In the genomic region with DNA sequence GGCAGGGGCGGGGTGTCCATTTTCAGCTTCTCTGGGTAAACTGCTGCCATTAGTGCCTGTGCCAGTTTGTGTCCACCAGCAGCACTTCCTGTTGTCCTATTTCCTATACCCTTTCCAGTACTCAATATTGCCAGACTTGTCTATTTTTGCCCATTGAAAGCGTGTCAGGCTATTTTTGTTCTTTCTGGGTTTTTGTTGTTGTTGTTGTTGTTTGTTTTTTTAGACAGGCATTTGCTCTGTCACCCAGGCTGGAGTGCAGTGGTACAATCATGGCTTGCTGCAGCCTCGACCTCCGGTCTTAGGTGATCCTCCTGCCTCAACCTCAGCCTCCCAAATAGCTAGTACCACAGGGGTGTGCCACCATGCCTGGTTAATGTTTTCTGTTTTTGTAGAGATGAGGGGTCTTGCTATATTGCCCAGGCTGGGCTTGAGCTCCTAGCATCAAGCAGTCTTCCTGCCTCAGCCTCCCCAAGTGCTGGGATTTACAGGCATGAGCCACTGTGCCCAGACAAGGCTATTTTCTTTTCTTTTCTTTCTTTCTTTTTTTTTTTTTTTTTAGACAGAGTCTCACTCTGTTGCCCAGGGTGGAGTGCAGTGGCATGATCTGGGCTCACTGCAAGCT, we compare ENCODE assay signal across 14 cellular contexts. TPM values are rescaled to one million over a fixed set of nuclear protein-coding genes. Genes with fewer than 3 reads are reported as not detected.
A peak's percentile ranks its signal among the peaks of the same experiment; 100 is the strongest.
DNase-seq lines count a peak whose midpoint lies in the region; ATAC-seq, FAIRE-seq and TF ChIP-seq lines count a peak whose summit lies in the region.
"Had no signal": no experiment of that assay in that cellular context is flagged by ENCODE, and none has a peak within 500 bp of the region (broad histone marks: within the 10 kb centered on the region; RNA-seq: fewer than 3 reads in every experiment).

No MANE protein-coding gene starts in this region.

- no peak overlapping the region for H3K27ac Mint-ChIP-seq in stimulated activated memory B cell treated with anti-CD40 and anti-IgM and Interleukin-4, amounts not matched to agents 10 μg/mL and 1 μg/mL and 100 μg/mL, for 72 hours
- H3K27ac Mint-ChIP-seq: CD4-positive, alpha-beta T cell had no signal

- POLR2A ChIA-PET in HepG2 (lab: Yijun Ruan, JAX), result interaction anchor here (1.2 kb wide), 1 partner anchor 39 kb away, joined by 3 read pairs; a partner anchor contains a TSS

- H3K27me3 ChIP-seq in HepG2 (ENCODE audit: control insufficient read depth in 1 of 2, insufficient read depth in 2 of 2, low read length in 2 of 2) (no peaks in the 10 kb centered on the region), right lobe of liver (peaks cover 0 to 4% of the 10 kb centered on the region in 2 donors), esophagus squamous epithelium (no peaks in the 10 kb centered on the region), skeletal muscle satellite cell (ENCODE audit: control insufficient read depth, insufficient read depth, low read length) (no peaks in the 10 kb centered on the region)

- H2AFZ ChIP-seq in HepG2 (ENCODE audit: low read length), result no peak overlapping the region

- H3K9me3 ChIP-seq in HepG2 (ENCODE audit: low read length), result no peaks in the 10 kb centered on the region
- no peaks in the 10 kb centered on the region for H3K9me3 ChIP-seq in right lobe of liver
- no peaks in the 10 kb centered on the region for H3K9me3 ChIP-seq in esophagus squamous epithelium
- H3K9me3 ChIP-seq in skeletal muscle satellite cell (replicated peaks; ENCODE audit: low read length), result no peaks in the 10 kb centered on the region

- H3K4me3 ChIP-seq in HepG2 (replicated peaks in 1 of 3; ENCODE audit: insufficient read depth in 1 of 3, low read depth in 2 of 3, low read length in 3 of 3) (no peak overlapping the region), right lobe of liver (no peak overlapping the region), esophagus squamous epithelium (no peak overlapping the region), skeletal muscle satellite cell (ENCODE audit: low read length) (no peak overlapping the region)

- FAIRE-seq in HepG2 (lab: Jason Lieb, UNC), result no peak

- no peak overlapping the region for H3K27ac ChIP-seq in HepG2 (ENCODE audit: extremely low read length, insufficient read depth, low read length)
- H3K27ac ChIP-seq in right lobe of liver, result no peak overlapping the region
- peak overlapping the region in 3 of 4 donors; percentile 48 to 62 (median 57) for H3K27ac ChIP-seq in esophagus squamous epithelium

- H3K4me1 ChIP-seq in HepG2 (ENCODE audit: insufficient read depth, low read length) (peaks cover 55% of the 10 kb centered on the region), right lobe of liver (peaks cover 0 to 5% (median 0%) of the 10 kb centered on the region in 4 donors), esophagus squamous epithelium (peaks cover 4 to 32% (median 13%) of the 10 kb centered on the region in 3 donors), skeletal muscle satellite cell (ENCODE audit: control insufficient read depth, insufficient read depth, low read length) (peaks cover 14% of the 10 kb centered on the region)

- TF ChIP-seq CTCF in HepG2 (CRISPR knock-in tag; IDR thresholded peaks at IDR 0.05) (no peak), right lobe of liver (IDR thresholded peaks at IDR 0.05) (no peak), esophagus squamous epithelium (IDR thresholded peaks at IDR 0.05) (no peak)

- no peak for TF ChIP-seq POLR2A in HepG2 (IDR thresholded peaks at IDR 0.05; ENCODE audit: insufficient read depth in 1 of 2, low read depth in 2 of 2, low read length in 2 of 2)
- no peak for TF ChIP-seq POLR2A in right lobe of liver (IDR thresholded peaks at IDR 0.05)
- no peak for TF ChIP-seq POLR2A in esophagus squamous epithelium (IDR thresholded peaks at IDR 0.05)

- no peak overlapping the region for H3K9ac ChIP-seq in HepG2 (ENCODE audit: insufficient read depth, low read depth, low read length)
- H3K9ac ChIP-seq in skeletal muscle satellite cell (ENCODE audit: low read depth, low read length), result peak overlapping the region; percentile 42

- DNase-seq in HepG2 (ENCODE audit: low spot score) (no peak), right lobe of liver (no peak), esophagus squamous epithelium (lab: John Stamatoyannopoulos, UW) (no peak), NCI-H2171 (lab: John Stamatoyannopoulos, UW) (no peak), NCI-H2107 (lab: John Stamatoyannopoulos, UW) (no peak)
- DNase-seq: activated effector memory CD4-positive, alpha-beta T cell treated with anti-CD3 and anti-CD28 coated beads, Interleukin-2, amount 50 U/mL, for 16 hours; CD4-positive, alpha-beta T cell; DMS79 treated with DMSO at 0.1 percent for 48 hours; NCI-H2081 treated with DMSO at 0.1 percent for 48 hours had no signal

- in situ Hi-C loops in HepG2 (cut with HindIII; ENCODE audit: extremely low pct_ligation_motif_present, low pct_unique_long_range_greater_than_20kb), result no loop called here

- H3K4me1 Mint-ChIP-seq in stimulated activated memory B cell treated with anti-CD40 and anti-IgM and Interleukin-4, amounts not matched to agents 10 μg/mL and 1 μg/mL and 100 μg/mL, for 72 hours, result peaks cover 21% of the 10 kb centered on the region

- no peak for TF ChIP-seq EP300 in HepG2 (IDR thresholded peaks at IDR 0.05; ENCODE audit: low read depth in 2 of 2, low read length in 2 of 2)
- no peak for TF ChIP-seq EP300 in HepG2 (CRISPR knock-in tag; IDR thresholded peaks at IDR 0.05; ENCODE audit: borderline replicate concordance)

- no peak for TF ChIP-seq RAD21 in HepG2 (CRISPR knock-in tag; IDR thresholded peaks at IDR 0.05)

- no peaks in the 10 kb centered on the region for H3K36me3 Mint-ChIP-seq in stimulated activated memory B cell treated with anti-CD40 and anti-IgM and Interleukin-4, amounts not matched to agents 10 μg/mL and 1 μg/mL and 100 μg/mL, for 72 hours
- H3K36me3 Mint-ChIP-seq: IgD-negative memory B cell had no signal

- no peak overlapping the region for H3K4me3 Mint-ChIP-seq in stimulated activated memory B cell treated with anti-CD40 and anti-IgM and Interleukin-4, amounts not matched to agents 10 μg/mL and 1 μg/mL and 100 μg/mL, for 72 hours
- H3K4me3 Mint-ChIP-seq: CD4-positive, alpha-beta T cell; IgD-negative memory B cell had no signal

- no peak for ATAC-seq in HepG2
- ATAC-seq in right lobe of liver, result no peak
- ATAC-seq in GM21390 (IDR thresholded peaks at IDR 0.05; ENCODE audit: unreplicated experiment), result no peak
- no peak for ATAC-seq in stimulated activated memory B cell treated with anti-CD40 and anti-IgM and Interleukin-4, amounts not matched to agents 10 μg/mL and 1 μg/mL and 100 μg/mL, for 72 hours
- ATAC-seq: HCT116 had no signal

- H3K27me3 Mint-ChIP-seq in stimulated activated memory B cell treated with anti-CD40 and anti-IgM and Interleukin-4, amounts not matched to agents 10 μg/mL and 1 μg/mL and 100 μg/mL, for 72 hours, result peaks cover 5% of the 10 kb centered on the region

- H3K9me3 Mint-ChIP-seq in stimulated activated memory B cell treated with anti-CD40 and anti-IgM and Interleukin-4, amounts not matched to agents 10 μg/mL and 1 μg/mL and 100 μg/mL, for 72 hours, result no peaks in the 10 kb centered on the region
- H3K9me3 Mint-ChIP-seq: CD4-positive, alpha-beta T cell; IgD-negative memory B cell had no signal

- no peaks in the 10 kb centered on the region for H3K79me2 ChIP-seq in HepG2 (ENCODE audit: insufficient read depth, low read length)

- CTCF ChIA-PET in HepG2 (lab: Yijun Ruan, JAX; ENCODE audit: low intra/inter-chr PET ratio, low total read pairs), result no interaction called here

- H4K20me1 ChIP-seq in HepG2 (ENCODE audit: insufficient read depth, low read length), result no peaks in the 10 kb centered on the region

- intact Hi-C loops in HepG2 (cut with micrococcal nuclease; ENCODE audit: unreplicated experiment) (no loop called here), right lobe of liver (cut with DNase I) (no loop called here), esophagus squamous epithelium (cut with DNase I) (no loop called here)

- WGBS in HepG2 (ENCODE audit: low lambda C conversion rate), result 83% methylated on average over 4 of the region's 4 CpGs
- 72% methylated on average over 3 of the region's 4 CpGs for WGBS in right lobe of liver (ENCODE audit: insufficient coverage, low coverage, low lambda C conversion rate, missing lambda C conversion rate)
- 79 to 82% methylated on average over 4 of the region's 4 CpGs for WGBS in esophagus squamous epithelium, 2 donors

- H3K36me3 ChIP-seq in HepG2 (replicated peaks in 1 of 2; ENCODE audit: control insufficient read depth in 1 of 2, insufficient read depth in 2 of 2, low read length in 2 of 2), result no peaks in the 10 kb centered on the region
- no peaks in the 10 kb centered on the region for H3K36me3 ChIP-seq in right lobe of liver
- H3K36me3 ChIP-seq in esophagus squamous epithelium, result no peaks in the 10 kb centered on the region
- no peaks in the 10 kb centered on the region for H3K36me3 ChIP-seq in skeletal muscle satellite cell (ENCODE audit: insufficient read depth, low read length)

- BruUV-seq in HepG2 (replicated peaks; lab: Mats Ljungman, UMichigan), result no TSS peak

- H3K4me2 ChIP-seq in HepG2 (ENCODE audit: low read depth, low read length), result peak overlapping the region; percentile 51; the same call in 1 of the 2 replicates
- peak overlapping the region; percentile 26 for H3K4me2 ChIP-seq in skeletal muscle satellite cell (ENCODE audit: low read length)

RNA-seq across cellular contexts. Expression of a gene that starts 8.5 kb away (rescaled TPM):
- total RNA-seq in HepG2 (2016; rRNA removed; fragmentation: Illumina TruSeq; extraction: Trizol) (5.5 and 11.0 TPM in 2 replicates), right lobe of liver (under 1 TPM in 4 of 6 experiments, not detected in 2; 0.19 to 0.62 (median 0.32) TPM), esophagus squamous epithelium (1 to 10 TPM in 2 of 4 donors, under 1 TPM in 2; 0.31 to 1.9 (median 1.2) TPM)
- 3.0 and 3.2 TPM in 2 replicates for total RNA-seq in HepG2 (2016; cell fraction: cytosol; rRNA removed; fragmentation: Illumina TruSeq; extraction: Trizol; ENCODE audit: low read depth)
- 4.3 and 10.9 TPM in 2 replicates for total RNA-seq in HepG2 (2016; cell fraction: insoluble cytoplasmic fraction; rRNA removed; fragmentation: Illumina TruSeq; extraction: Trizol)
- total RNA-seq in HepG2 (2016; cell fraction: membrane; rRNA removed; fragmentation: Illumina TruSeq; extraction: Trizol), result 3.0 and 4.4 TPM in 2 replicates
- total RNA-seq in HepG2 (2016; cell fraction: nucleus; rRNA removed; fragmentation: Illumina TruSeq; extraction: Trizol), result 12.6 and 13.7 TPM in 2 replicates
- polyA plus RNA-seq in HepG2 (2011; rRNA removed), result 7.2 and 10.3 TPM in 2 replicates
- polyA plus RNA-seq in HepG2 (2011; cell fraction: cytosol; rRNA removed), result 4.0 and 6.0 TPM in 2 replicates
- polyA plus RNA-seq in HepG2 (2011; cell fraction: nucleus; rRNA removed), result 61.8 and 73.7 TPM in 2 replicates
- polyA plus RNA-seq in HepG2 (2012), result 6.1 and 8.3 TPM in 2 replicates
- polyA plus RNA-seq in HepG2 (2016; cell fraction: cytosol; fragmentation: Illumina TruSeq; extraction: Trizol; ENCODE audit: low read depth), result 1.6 and 1.7 TPM in 2 replicates
- 5.9 and 7.6 TPM in 2 replicates for polyA plus RNA-seq in HepG2 (2016; cell fraction: insoluble cytoplasmic fraction; fragmentation: Illumina TruSeq; extraction: Trizol; ENCODE audit: low read depth)
- 2.1 and 2.3 TPM in 2 replicates for polyA plus RNA-seq in HepG2 (2016; cell fraction: membrane; fragmentation: Illumina TruSeq; extraction: Trizol; ENCODE audit: low read depth)
- 42.6 and 45.2 TPM in 2 replicates for polyA plus RNA-seq in HepG2 (2016; cell fraction: nucleus; fragmentation: Illumina TruSeq; extraction: Trizol; ENCODE audit: insufficient read depth, low read depth)
- 1.4 and 2.5 TPM in 2 replicates for polyA minus RNA-seq in HepG2 (2011; rRNA and poly(A)+ RNA removed; ENCODE audit: low replicate concordance)
- polyA minus RNA-seq in HepG2 (2011; cell fraction: cytosol; rRNA and poly(A)+ RNA removed), result 0.99 and 2.6 TPM in 2 replicates
- polyA minus RNA-seq in HepG2 (2011; cell fraction: nucleus; rRNA and poly(A)+ RNA removed), result 10.0 and 13.9 TPM in 2 replicates
- total RNA-seq in skeletal muscle satellite cell (2012; rRNA removed), result 2.0 and 3.3 TPM in 2 replicates

RNA-seq across cellular contexts. Expression of a gene that starts 39.2 kb away (rescaled TPM):
- 86.3 and 86.9 TPM in 2 replicates for total RNA-seq in HepG2 (2016; rRNA removed; fragmentation: Illumina TruSeq; extraction: Trizol)
- total RNA-seq in HepG2 (2016; cell fraction: cytosol; rRNA removed; fragmentation: Illumina TruSeq; extraction: Trizol; ENCODE audit: low read depth), result 29.3 and 39.0 TPM in 2 replicates
- 85.3 and 86.3 TPM in 2 replicates for total RNA-seq in HepG2 (2016; cell fraction: insoluble cytoplasmic fraction; rRNA removed; fragmentation: Illumina TruSeq; extraction: Trizol)
- total RNA-seq in HepG2 (2016; cell fraction: membrane; rRNA removed; fragmentation: Illumina TruSeq; extraction: Trizol), result 30.7 and 35.0 TPM in 2 replicates
- 64.9 and 72.6 TPM in 2 replicates for total RNA-seq in HepG2 (2016; cell fraction: nucleus; rRNA removed; fragmentation: Illumina TruSeq; extraction: Trizol)
- polyA plus RNA-seq in HepG2 (2011; rRNA removed), result 26.2 and 28.6 TPM in 2 replicates
- polyA plus RNA-seq in HepG2 (2011; cell fraction: cytosol; rRNA removed), result 22.4 and 28.3 TPM in 2 replicates
- 14.9 and 16.4 TPM in 2 replicates for polyA plus RNA-seq in HepG2 (2011; cell fraction: nucleus; rRNA removed)
- 42.2 and 47.5 TPM in 2 replicates for polyA plus RNA-seq in HepG2 (2012)
- polyA plus RNA-seq in HepG2 (2016; cell fraction: cytosol; fragmentation: Illumina TruSeq; extraction: Trizol; ENCODE audit: low read depth), result 5.9 and 6.1 TPM in 2 replicates
- 66.5 and 67.7 TPM in 2 replicates for polyA plus RNA-seq in HepG2 (2016; cell fraction: insoluble cytoplasmic fraction; fragmentation: Illumina TruSeq; extraction: Trizol; ENCODE audit: low read depth)
- 12.3 and 14.9 TPM in 2 replicates for polyA plus RNA-seq in HepG2 (2016; cell fraction: membrane; fragmentation: Illumina TruSeq; extraction: Trizol; ENCODE audit: low read depth)
- 57.2 and 57.6 TPM in 2 replicates for polyA plus RNA-seq in HepG2 (2016; cell fraction: nucleus; fragmentation: Illumina TruSeq; extraction: Trizol; ENCODE audit: insufficient read depth, low read depth)
- 26.7 and 36.0 TPM in 2 replicates for polyA minus RNA-seq in HepG2 (2011; rRNA and poly(A)+ RNA removed; ENCODE audit: low replicate concordance)
- 28.5 and 36.9 TPM in 2 replicates for polyA minus RNA-seq in HepG2 (2011; cell fraction: cytosol; rRNA and poly(A)+ RNA removed)
- 48.8 and 49.7 TPM in 2 replicates for polyA minus RNA-seq in HepG2 (2011; cell fraction: nucleus; rRNA and poly(A)+ RNA removed)
- total RNA-seq in right lobe of liver, result 10 to 100 TPM; 30.2 to 47.7 (median 36.3) TPM
- 10 to 100 TPM; 41.5 to 62.9 (median 58.1) TPM for total RNA-seq in esophagus squamous epithelium
- total RNA-seq in skeletal muscle satellite cell (2012; rRNA removed), result 40.0 and 61.6 TPM in 2 replicates

Comparison
In these comparisons a context has a peak if more than half of its experiments do, and no peak if none do; other contexts are left out.
1. H3K27ac ChIP-seq: peak in esophagus squamous epithelium (3 of 4); none in HepG2 (single experiment) and right lobe of liver (0 of 3).